ENCODE assay signal across 27 cellular contexts in genomic region chr20:16147221-16147620, GRCh38.
"Had no signal": no experiment of that assay in that cellular context is flagged by ENCODE, and none has a peak within 500 bp of the region (broad histone marks: within the 10 kb centered on the region; RNA-seq: fewer than 3 reads in every experiment).

No MANE protein-coding gene starts in this region.

- H3K27ac Mint-ChIP-seq: activated B cell treated with CpG ODN at 0.5 μM for 24 hours; activated CD4-positive, alpha-beta T cell treated with anti-CD3 and anti-CD28 coated beads for 36 hours; activated naive CD4-positive, alpha-beta T cell treated with anti-CD3 and anti-CD28 coated beads for 36 hours; activated naive CD8-positive, alpha-beta T cell treated with anti-CD3 and anti-CD28 coated beads for 36 hours; activated T-helper 1 cell treated with anti-CD3 and anti-CD28 coated beads, Interleukin-12 subunit alpha, Interleukin-12 subunit beta, Interleukin-2, Interleukin-4 antibody, amounts not matched to agents 30 ng/mL and 10 ng/mL and 1 ng/mL, durations not matched to agents 14 hours and 24 hours and 36 hours; naive thymus-derived CD8-positive, alpha-beta T cell; stimulated activated memory B cell treated with anti-CD40 and anti-IgM and Interleukin-4, amounts not matched to agents 10 μg/mL and 1 μg/mL and 100 μg/mL, for 72 hours; stimulated activated naive CD8-positive, alpha-beta T cell treated with anti-CD3 and anti-CD28 coated beads, Interleukin-15, amount 100 ng/mL, for 72 hours; T-helper 2 cell treated with Interferon-gamma antibody and Interleukin-4, amounts not matched to agents 5 μg/mL and 100 μg/mL, for 36 hours had no signal

- H3K4me1 ChIP-seq: adrenal gland, body of pancreas, gastroesophageal sphincter, parathyroid adenoma, psoas muscle, sigmoid colon, upper lobe of left lung, vagina had no signal

- H3K4me3 Mint-ChIP-seq: activated B cell treated with CpG ODN at 0.5 μM for 24 hours; activated CD4-positive, alpha-beta T cell treated with anti-CD3 and anti-CD28 coated beads for 36 hours; activated naive CD4-positive, alpha-beta T cell treated with anti-CD3 and anti-CD28 coated beads for 36 hours; activated naive CD8-positive, alpha-beta T cell treated with anti-CD3 and anti-CD28 coated beads for 36 hours; activated T-helper 1 cell treated with anti-CD3 and anti-CD28 coated beads, Interleukin-12 subunit alpha, Interleukin-12 subunit beta, Interleukin-2, Interleukin-4 antibody, amounts not matched to agents 30 ng/mL and 10 ng/mL and 1 ng/mL, durations not matched to agents 14 hours and 24 hours and 36 hours; naive thymus-derived CD8-positive, alpha-beta T cell; neural crest cell; stimulated activated memory B cell treated with anti-CD40 and anti-IgM and Interleukin-4, amounts not matched to agents 10 μg/mL and 1 μg/mL and 100 μg/mL, for 72 hours; stimulated activated naive CD8-positive, alpha-beta T cell treated with anti-CD3 and anti-CD28 coated beads, Interleukin-15, amount 100 ng/mL, for 72 hours; T-helper 2 cell treated with Interferon-gamma antibody and Interleukin-4, amounts not matched to agents 5 μg/mL and 100 μg/mL, for 36 hours had no signal

- ATAC-seq: activated CD4-positive, alpha-beta T cell treated with anti-CD3 and anti-CD28 coated beads for 36 hours; body of pancreas; gastroesophageal sphincter; left cardiac atrium; left ventricle myocardium superior; naive thymus-derived CD8-positive, alpha-beta T cell; psoas muscle; stimulated activated memory B cell treated with anti-CD40 and anti-IgM and Interleukin-4, amounts not matched to agents 10 μg/mL and 1 μg/mL and 100 μg/mL, for 72 hours; stimulated activated naive CD8-positive, alpha-beta T cell treated with anti-CD3 and anti-CD28 coated beads, Interleukin-15, amount 100 ng/mL, for 72 hours had no signal

- DNase-seq: activated B cell treated with CpG ODN at 0.5 μM for 24 hours; activated CD4-positive, alpha-beta T cell treated with anti-CD3 and anti-CD28 coated beads for 36 hours; activated CD4-positive, alpha-beta T cell treated with anti-CD3 and anti-CD28 coated beads, Interleukin-2, amount 50 U/mL, for 4 hours; activated CD8-positive, alpha-beta memory T cell treated with anti-CD3 and anti-CD28 coated beads for 24 hours; activated effector memory CD4-positive, alpha-beta T cell treated with anti-CD3 and anti-CD28 coated beads, Interleukin-2, amount 50 U/mL, for 16 hours; activated naive CD4-positive, alpha-beta T cell treated with anti-CD3 and anti-CD28 coated beads for 36 hours; activated naive CD8-positive, alpha-beta T cell treated with anti-CD3 and anti-CD28 coated beads for 36 hours; adrenal gland; aorta; body of pancreas; left cardiac atrium; left ventricle myocardium superior; naive thymus-derived CD8-positive, alpha-beta T cell; nucleus accumbens; psoas muscle; sigmoid colon; small intestine; stimulated activated CD4-positive, alpha-beta T cell treated with anti-CD3 and anti-CD28 coated beads, Interleukin-4, amount 100 ng/mL, for 24 hours; stimulated activated naive CD8-positive, alpha-beta T cell treated with anti-CD3 and anti-CD28 coated beads, Interleukin-15, amount 100 ng/mL, for 72 hours; upper lobe of left lung had no signal

- H3K9ac ChIP-seq: parathyroid adenoma had no signal

- H3K9me3 ChIP-seq: upper lobe of left lung, vagina had no signal

- H3K27ac ChIP-seq: adrenal gland, body of pancreas, gastroesophageal sphincter, parathyroid adenoma, psoas muscle, sigmoid colon, upper lobe of left lung, vagina had no signal

- H3K4me1 Mint-ChIP-seq: activated CD4-positive, alpha-beta T cell treated with anti-CD3 and anti-CD28 coated beads for 36 hours; activated naive CD8-positive, alpha-beta T cell treated with anti-CD3 and anti-CD28 coated beads for 36 hours; neural crest cell; stimulated activated memory B cell treated with anti-CD40 and anti-IgM and Interleukin-4, amounts not matched to agents 10 μg/mL and 1 μg/mL and 100 μg/mL, for 72 hours; stimulated activated naive CD8-positive, alpha-beta T cell treated with anti-CD3 and anti-CD28 coated beads, Interleukin-15, amount 100 ng/mL, for 72 hours had no signal

- H3K4me3 ChIP-seq: adrenal gland, body of pancreas, gastroesophageal sphincter, psoas muscle, sigmoid colon, upper lobe of left lung, vagina had no signal

- H3K27me3 ChIP-seq: adrenal gland, body of pancreas, gastroesophageal sphincter, sigmoid colon, upper lobe of left lung, vagina had no signal

- H3K36me3 Mint-ChIP-seq: activated naive CD8-positive, alpha-beta T cell treated with anti-CD3 and anti-CD28 coated beads for 36 hours had no signal

- H3K36me3 ChIP-seq: adrenal gland, gastroesophageal sphincter, sigmoid colon, upper lobe of left lung, vagina had no signal
